ENCODE assay signal across 10 cellular contexts in the genomic region with DNA sequence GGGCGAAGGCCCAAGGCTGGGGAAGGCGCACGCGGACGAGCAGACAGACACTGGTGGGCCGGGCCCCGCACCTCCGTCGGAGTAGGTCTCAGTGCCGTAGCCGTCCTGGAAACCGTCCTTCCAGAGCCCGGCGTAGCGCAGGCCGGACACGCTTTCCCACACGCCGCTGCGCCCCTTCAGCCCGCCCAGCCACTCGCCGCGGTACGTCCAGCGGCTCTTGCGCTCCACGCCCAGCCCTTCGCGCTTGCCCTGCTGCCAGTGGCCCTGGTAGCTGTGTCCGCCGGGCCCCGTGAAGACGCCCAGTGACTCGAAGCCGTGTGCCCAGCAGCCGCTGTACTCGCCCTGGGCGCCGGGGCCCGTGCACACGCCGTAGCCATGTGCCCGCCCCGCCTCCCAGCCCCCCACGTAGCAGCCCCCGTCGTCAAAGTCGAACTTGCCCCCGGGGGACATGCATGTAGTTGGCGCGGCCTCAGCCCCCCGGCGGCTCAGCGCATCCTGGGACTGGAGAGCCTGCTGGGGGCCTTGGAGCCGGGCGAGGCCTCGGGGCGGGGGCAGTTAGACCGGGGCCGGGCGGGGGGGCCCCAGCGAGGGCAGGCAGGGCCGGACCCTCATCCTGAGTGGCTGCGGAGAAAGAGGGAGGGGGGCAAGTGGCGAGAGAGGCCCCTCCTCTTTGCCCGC. TPM values are rescaled to one million over a fixed set of nuclear protein-coding genes. Genes with fewer than 3 reads are reported as not detected.
DNase-seq lines count a peak whose midpoint lies in the region; ATAC-seq, FAIRE-seq and TF ChIP-seq lines count a peak whose summit lies in the region.
"Had no signal": no experiment of that assay in that cellular context is flagged by ENCODE, and none has a peak within 500 bp of the region (broad histone marks: within the 10 kb centered on the region; RNA-seq: fewer than 3 reads in every experiment).

No MANE protein-coding gene starts in this region.

- no peaks in the 10 kb centered on the region for H3K9me3 ChIP-seq in heart right ventricle
- H3K9me3 ChIP-seq in psoas muscle: no peaks in the 10 kb centered on the region
- H3K9me3 ChIP-seq: neutrophil had no signal

- ATAC-seq in SK-N-SH treated with all-trans-retinoic acid at 6 μM for 48 hours: peak; percentile 53
- peak in 6 of 8 donors; percentile 7 to 51 (median 22) for ATAC-seq in heart right ventricle
- peak in 3 of 4 donors; percentile 19 to 54 (median 32) for ATAC-seq in psoas muscle
- ATAC-seq in HG03045 (IDR thresholded peaks at IDR 0.05; ENCODE audit: unreplicated experiment): no peak

- no peak for FAIRE-seq in GM19239 (lab: Jason Lieb, UNC)

- 1 to 3% methylated on average over 59 to 66 of the region's 67 CpGs for WGBS in heart right ventricle, 2 donors
- 1 to 2% (median 2%) methylated on average over 34 to 67 of the region's 67 CpGs for WGBS in psoas muscle, 3 donors

- peak; percentile 37 for DNase-seq in GM03348 (ENCODE audit: low spot score)
- no peak for DNase-seq in heart right ventricle
- DNase-seq in psoas muscle: no peak
- no peak for DNase-seq in GM19239 (ENCODE audit: insufficient read length, low spot score)
- no peak for DNase-seq in NCI-H187 treated with DMSO at 0.1 percent for 48 hours (lab: John Stamatoyannopoulos, UW)
- no peak for DNase-seq in Ammon's horn (ENCODE audit: low spot score)

- H3K4me1 ChIP-seq in heart right ventricle: peaks cover 0 to 25% (median 9%) of the 10 kb centered on the region in 9 donors
- no peaks in the 10 kb centered on the region for H3K4me1 ChIP-seq in psoas muscle

- TF ChIP-seq CTCF in heart right ventricle (IDR thresholded peaks at IDR 0.05): no peak
- TF ChIP-seq CTCF in psoas muscle (IDR thresholded peaks at IDR 0.05): no peak

- intact Hi-C loops in heart right ventricle (cut with DNase I) (no loop called here), psoas muscle (cut with DNase I) (no loop called here)

- H3K27ac ChIP-seq in heart right ventricle (no peak overlapping the region), psoas muscle (no peak overlapping the region)
- H3K27ac ChIP-seq: neutrophil had no signal

- H3K36me3 ChIP-seq in heart right ventricle (no peaks in the 10 kb centered on the region), psoas muscle (ENCODE audit: insufficient read depth in 1 of 2, low read depth in 1 of 2) (no peaks in the 10 kb centered on the region)
- H3K36me3 ChIP-seq: neutrophil had no signal

- peak overlapping the region; percentile 18 to 41 (median 26) for H3K4me3 ChIP-seq in heart right ventricle
- peak overlapping the region; percentile 43 for H3K4me3 ChIP-seq in psoas muscle

- peaks cover 22 to 83% (median 77%) of the 10 kb centered on the region in 7 donors for H3K27me3 ChIP-seq in heart right ventricle
- H3K27me3 ChIP-seq in psoas muscle (ENCODE audit: insufficient read depth in 3 of 3, low read length in 2 of 3): peaks cover 0 to 74% (median 40%) of the 10 kb centered on the region in 3 donors

TF ChIP-seq in SK-N-SH treated with all-trans-retinoic acid at 6 μM for 48 hours, 23 proteins besides CTCF, POLR2A, EP300 and RAD21:
- TF ChIP-seq, protein P1, sequence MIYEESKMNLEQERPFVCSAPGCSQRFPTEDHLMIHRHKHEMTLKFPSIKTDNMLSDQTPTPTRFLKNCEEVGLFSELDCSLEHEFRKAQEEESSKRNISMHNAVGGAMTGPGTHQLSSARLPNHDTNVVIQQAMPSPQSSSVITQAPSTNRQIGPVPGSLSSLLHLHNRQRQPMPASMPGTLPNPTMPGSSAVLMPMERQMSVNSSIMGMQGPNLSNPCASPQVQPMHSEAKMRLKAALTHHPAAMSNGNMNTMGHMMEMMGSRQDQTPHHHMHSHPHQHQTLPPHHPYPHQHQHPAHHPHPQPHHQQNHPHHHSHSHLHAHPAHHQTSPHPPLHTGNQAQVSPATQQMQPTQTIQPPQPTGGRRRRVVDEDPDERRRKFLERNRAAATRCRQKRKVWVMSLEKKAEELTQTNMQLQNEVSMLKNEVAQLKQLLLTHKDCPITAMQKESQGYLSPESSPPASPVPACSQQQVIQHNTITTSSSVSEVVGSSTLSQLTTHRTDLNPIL (CRISPR knock-in tag; IDR thresholded peaks at IDR 0.05; ENCODE audit: low read depth): no peak
- TF ChIP-seq, protein P2, sequence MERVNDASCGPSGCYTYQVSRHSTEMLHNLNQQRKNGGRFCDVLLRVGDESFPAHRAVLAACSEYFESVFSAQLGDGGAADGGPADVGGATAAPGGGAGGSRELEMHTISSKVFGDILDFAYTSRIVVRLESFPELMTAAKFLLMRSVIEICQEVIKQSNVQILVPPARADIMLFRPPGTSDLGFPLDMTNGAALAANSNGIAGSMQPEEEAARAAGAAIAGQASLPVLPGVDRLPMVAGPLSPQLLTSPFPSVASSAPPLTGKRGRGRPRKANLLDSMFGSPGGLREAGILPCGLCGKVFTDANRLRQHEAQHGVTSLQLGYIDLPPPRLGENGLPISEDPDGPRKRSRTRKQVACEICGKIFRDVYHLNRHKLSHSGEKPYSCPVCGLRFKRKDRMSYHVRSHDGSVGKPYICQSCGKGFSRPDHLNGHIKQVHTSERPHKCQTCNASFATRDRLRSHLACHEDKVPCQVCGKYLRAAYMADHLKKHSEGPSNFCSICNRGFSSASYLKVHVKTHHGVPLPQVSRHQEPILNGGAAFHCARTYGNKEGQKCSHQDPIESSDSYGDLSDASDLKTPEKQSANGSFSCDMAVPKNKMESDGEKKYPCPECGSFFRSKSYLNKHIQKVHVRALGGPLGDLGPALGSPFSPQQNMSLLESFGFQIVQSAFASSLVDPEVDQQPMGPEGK (CRISPR knock-in tag; IDR thresholded peaks at IDR 0.05; ENCODE audit: borderline replicate concordance): peak; percentile 78

RNA-seq across cellular contexts. Expression of a gene that starts 1.4 kb away (rescaled TPM):
- under 1 TPM in 9 of 10 donors, not detected in 1; 0.06 to 0.38 (median 0.15) TPM for total RNA-seq in heart right ventricle
- polyA plus RNA-seq in heart right ventricle: under 1 TPM; 0.07 to 0.22 TPM
- under 1 TPM; 0.05 to 0.62 (median 0.17) TPM for total RNA-seq in psoas muscle
- under 1 TPM; 0.01 to 0.13 (median 0.03) TPM for polyA plus RNA-seq in psoas muscle
- total RNA-seq: NCI-H460 had no signal

RNA-seq across cellular contexts. Expression of a gene that starts 9.6 kb away (rescaled TPM):
- total RNA-seq in heart right ventricle (10 to 100 TPM in 5 of 10 donors, 1 to 10 TPM in 5; 6.6 to 19.9 (median 9.9) TPM), psoas muscle (10 to 100 TPM in 1 of 4 donors, 1 to 10 TPM in 3; 4.4 to 11.0 (median 6.1) TPM)
- polyA plus RNA-seq in heart right ventricle (10 to 100 TPM; 10.4 to 58.5 TPM), psoas muscle (1 to 10 TPM; 3.3 to 5.3 (median 4.3) TPM)

RNA-seq across cellular contexts. Expression of a gene that starts 21.1 kb away (rescaled TPM):
- total RNA-seq in heart right ventricle (10 to 100 TPM; 15.8 to 27.9 (median 18.0) TPM), psoas muscle (10 to 100 TPM; 18.5 to 29.9 (median 23.2) TPM)
- polyA plus RNA-seq in heart right ventricle (10 to 100 TPM in 1 of 2 donors, 1 to 10 TPM in 1; 8.7 to 20.8 TPM), psoas muscle (10 to 100 TPM; 23.0 to 53.5 (median 26.2) TPM)

RNA-seq across cellular contexts. Expression of a gene that starts 25.6 kb away (rescaled TPM):
- total RNA-seq in heart right ventricle (1 to 10 TPM in 5 of 10 donors, under 1 TPM in 5; 0.57 to 1.9 (median 1.1) TPM), psoas muscle (1 to 10 TPM in 1 of 4 donors, under 1 TPM in 3; 0.39 to 2.9 (median 0.63) TPM)
- polyA plus RNA-seq in heart right ventricle (1 to 10 TPM in 1 of 2 donors, under 1 TPM in 1; 0.25 to 1.0 TPM), psoas muscle (under 1 TPM; 0.11 to 0.71 (median 0.69) TPM)

RNA-seq across cellular contexts. Expression of a gene that starts 59.0 kb away (rescaled TPM):
- total RNA-seq in heart right ventricle (not detected), psoas muscle (under 1 TPM in 1 of 4 donors, not detected in 3; 0.21 TPM)
- polyA plus RNA-seq in heart right ventricle (under 1 TPM in 1 of 2 donors, not detected in 1; 0.07 TPM), psoas muscle (under 1 TPM; 0.04 to 0.55 (median 0.22) TPM)
